ENCODE assay signal across 18 cellular contexts in the genomic region with DNA sequence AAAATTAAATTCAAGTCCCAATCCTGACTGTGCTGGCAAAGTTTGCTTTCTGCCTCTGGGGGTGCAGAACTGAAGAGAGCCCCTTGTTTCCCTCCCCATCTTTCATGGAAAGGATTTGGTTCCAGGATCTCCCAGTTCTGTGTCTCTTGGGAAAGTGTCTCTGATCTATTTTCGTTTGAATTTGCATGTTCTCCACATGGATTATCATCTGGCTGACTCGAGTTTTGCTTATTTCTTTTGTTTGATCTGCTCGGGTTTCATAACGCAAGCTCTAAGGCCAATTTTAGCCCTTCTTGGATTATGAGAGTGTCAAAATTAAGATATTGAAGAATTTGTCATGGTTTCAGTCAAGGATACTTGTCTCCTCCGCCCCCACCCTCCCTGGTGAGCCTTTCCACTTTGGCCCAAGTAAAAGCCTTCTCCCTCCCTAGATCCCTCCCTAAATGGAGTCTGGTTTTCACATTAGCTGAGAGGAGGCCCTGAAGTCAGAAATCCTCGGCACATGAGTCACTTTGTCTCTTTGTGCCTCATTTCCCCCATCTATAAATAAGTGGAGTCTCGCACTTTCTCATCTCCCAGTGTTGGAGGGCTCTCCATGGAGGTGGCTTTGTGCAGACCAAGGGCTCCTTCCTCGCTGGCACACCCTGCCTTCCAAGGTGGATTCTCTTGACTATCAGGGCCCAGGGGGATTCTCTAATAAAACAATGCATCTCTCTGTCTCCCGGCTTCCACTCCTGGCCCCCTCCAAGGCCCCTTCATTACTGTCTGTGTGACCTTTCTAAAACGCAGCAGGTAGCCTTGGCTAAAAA. TPM values are rescaled to one million over a fixed set of nuclear protein-coding genes. Genes with fewer than 3 reads are reported as not detected.
DNase-seq lines count a peak whose midpoint lies in the region; ATAC-seq, FAIRE-seq and TF ChIP-seq lines count a peak whose summit lies in the region.
"Had no signal": no experiment of that assay in that cellular context is flagged by ENCODE, and none has a peak within 500 bp of the region (broad histone marks: within the 10 kb centered on the region; RNA-seq: fewer than 3 reads in every experiment).

No MANE protein-coding gene starts in this region.

- peak overlapping the region in 4 of 7 donors; percentile 69 to 88 (median 76) for H3K27ac Mint-ChIP-seq in CD4-positive, alpha-beta memory T cell
- peak overlapping the region; percentile 92 to 97 for H3K27ac Mint-ChIP-seq in natural killer cell

- H3K4me2 ChIP-seq in endothelial cell of umbilical vein (ENCODE audit: insufficient read depth, low read length), result no peak overlapping the region

- H3K9me3 ChIP-seq in CD4-positive, alpha-beta memory T cell (ENCODE audit: control insufficient read depth in 1 of 2, low read length in 2 of 2), result no peaks in the 10 kb centered on the region
- no peaks in the 10 kb centered on the region; the same call in 1 of the 2 replicates for H3K9me3 ChIP-seq in MG63
- no peaks in the 10 kb centered on the region for H3K9me3 ChIP-seq in endothelial cell of umbilical vein (replicated peaks; ENCODE audit: control insufficient read depth, insufficient read depth, low read length)
- H3K9me3 ChIP-seq: body of pancreas, SJCRH30 had no signal

- DNase-seq in CD4-positive, alpha-beta memory T cell, result no peak
- DNase-seq in MG63 (peak; percentile 46), endothelial cell of umbilical vein (ENCODE audit: low read depth, low spot score) (peak; percentile 12), natural killer cell (no peak), GF-D8 (lab: John Stamatoyannopoulos, UW) (no peak), HuH-7 (ENCODE audit: low spot score) (no peak), T-helper 2 cell (no peak)
- DNase-seq: activated CD8-positive, alpha-beta memory T cell treated with anti-CD3 and anti-CD28 coated beads for 24 hours; body of pancreas; C1 segment of cervical spinal cord; head of caudate nucleus; NCI-H187 treated with DMSO at 0.1 percent for 48 hours; NCI-H69; SJCRH30; stimulated activated CD4-positive, alpha-beta T cell treated with anti-CD3 and anti-CD28 coated beads, Interleukin-2, amount 100 ng/mL, for 48 hours; trophoblast cell had no signal

- no peak overlapping the region for H3K9ac ChIP-seq in endothelial cell of umbilical vein (replicated peaks; ENCODE audit: extremely low read depth, insufficient read depth, low read length)

- H3K36me3 Mint-ChIP-seq in CD4-positive, alpha-beta memory T cell, result peaks cover 5 to 9% of the 10 kb centered on the region in 2 donors
- H3K36me3 Mint-ChIP-seq in natural killer cell, result peaks cover 7% of the 10 kb centered on the region

- no peaks in the 10 kb centered on the region for H3K27me3 ChIP-seq in CD4-positive, alpha-beta memory T cell (ENCODE audit: insufficient read depth, low read length)
- H3K27me3 ChIP-seq in MG63 (no peaks in the 10 kb centered on the region), endothelial cell of umbilical vein (ENCODE audit: control insufficient read depth in 2 of 2, insufficient read depth in 2 of 2, low read length in 2 of 2) (no peaks in the 10 kb centered on the region)
- H3K27me3 ChIP-seq: body of pancreas had no signal

- H3K27me3 Mint-ChIP-seq in CD4-positive, alpha-beta memory T cell, result peaks cover 0 to 1% of the 10 kb centered on the region in 2 donors
- H3K27me3 Mint-ChIP-seq in natural killer cell (ENCODE audit: low read depth in 2 of 2), result no peaks in the 10 kb centered on the region

- H3K36me3 ChIP-seq in CD4-positive, alpha-beta memory T cell (ENCODE audit: insufficient read depth, low read length), result no peaks in the 10 kb centered on the region
- no peaks in the 10 kb centered on the region for H3K36me3 ChIP-seq in MG63
- H3K36me3 ChIP-seq in endothelial cell of umbilical vein (ENCODE audit: control insufficient read depth in 2 of 2, extremely low read depth in 1 of 2, insufficient read depth in 2 of 2, low read length in 2 of 2), result no peaks in the 10 kb centered on the region
- H3K36me3 ChIP-seq: SJCRH30 had no signal

- TF ChIP-seq POLR2A in endothelial cell of umbilical vein (IDR thresholded peaks at IDR 0.05; ENCODE audit: low read depth, low read length), result no peak

- peak overlapping the region; percentile 6 for H3K27ac ChIP-seq in CD4-positive, alpha-beta memory T cell (ENCODE audit: low read depth, low read length)
- H3K27ac ChIP-seq in endothelial cell of umbilical vein (ENCODE audit: insufficient read depth, low read depth, low read length), result no peak overlapping the region
- H3K27ac ChIP-seq: body of pancreas, SJCRH30 had no signal

- CTCF ChIA-PET in CD4-positive, alpha-beta memory T cell (lab: Charles Lee; ENCODE audit: partially characterized antibody), result interaction anchor here (1.4 kb wide), 1 partner anchor 113 kb away, joined by 6 read pairs; no protein-coding TSS in a partner anchor
- CTCF ChIA-PET in endothelial cell of umbilical vein (lab: Charles Lee), result interaction anchor here (1.6 to 2.1 kb wide), 2 partner anchors 20 to 102 kb away, joined by 4 to 5 read pairs; no protein-coding TSS in a partner anchor

- dilution Hi-C loops in endothelial cell of umbilical vein (cut with MboI; ENCODE audit: extremely low pct_ligation_motif_present, low sequenced_read_pairs), result no loop called here

- peaks cover 43 to 88% (median 60%) of the 10 kb centered on the region in 4 donors for H3K4me1 Mint-ChIP-seq in CD4-positive, alpha-beta memory T cell
- peaks cover 84 to 87% of the 10 kb centered on the region in 2 donors for H3K4me1 Mint-ChIP-seq in natural killer cell

- no peaks in the 10 kb centered on the region for H4K20me1 ChIP-seq in endothelial cell of umbilical vein (replicated peaks; ENCODE audit: control insufficient read depth, extremely low read depth, insufficient read depth, low read length)

- peaks cover 0 to 4% (median 2%) of the 10 kb centered on the region in 8 donors for H3K9me3 Mint-ChIP-seq in CD4-positive, alpha-beta memory T cell
- H3K9me3 Mint-ChIP-seq in natural killer cell, result peaks cover 2 to 3% of the 10 kb centered on the region in 2 donors

- no peak for TF ChIP-seq CTCF in endothelial cell of umbilical vein (IDR thresholded peaks at IDR 0.05; ENCODE audit: extremely low read depth in 1 of 2, insufficient read depth in 1 of 2, low read depth in 1 of 2, low read length in 2 of 2)
- TF ChIP-seq CTCF in natural killer cell (IDR thresholded peaks at IDR 0.05), result no peak

- no TSS peak for BruUV-seq in endothelial cell of umbilical vein (replicated peaks; lab: Mats Ljungman, UMichigan)

- no peaks in the 10 kb centered on the region for H3K9me1 ChIP-seq in endothelial cell of umbilical vein (replicated peaks; ENCODE audit: control insufficient read depth, extremely low read depth, insufficient read depth, low read length)

- H3K79me2 ChIP-seq in endothelial cell of umbilical vein (ENCODE audit: control insufficient read depth, insufficient read depth, low read length), result no peaks in the 10 kb centered on the region

- H3K4me1 ChIP-seq in CD4-positive, alpha-beta memory T cell (ENCODE audit: insufficient read depth, low read length), result peaks cover 62% of the 10 kb centered on the region
- H3K4me1 ChIP-seq in endothelial cell of umbilical vein (ENCODE audit: control insufficient read depth, extremely low read depth, insufficient read depth, low read length), result peaks cover 13% of the 10 kb centered on the region
- H3K4me1 ChIP-seq: body of pancreas, SJCRH30 had no signal

- intact Hi-C loops in CD4-positive, alpha-beta memory T cell (cut with micrococcal nuclease), result no loop called here
- intact Hi-C loops in endothelial cell of umbilical vein (cut with micrococcal nuclease) (no loop called here), natural killer cell (cut with micrococcal nuclease) (loop anchor here (1.0 to 10.0 kb wide), 3 partner anchors 12 to 1039 kb away; no protein-coding TSS in a partner anchor)

- H3K4me3 ChIP-seq in CD4-positive, alpha-beta memory T cell (ENCODE audit: low read length in 2 of 2), result no peak overlapping the region
- H3K4me3 ChIP-seq in MG63 (no peak overlapping the region), endothelial cell of umbilical vein (replicated peaks in 1 of 3; ENCODE audit: insufficient read depth in 1 of 3, low read depth in 1 of 3, low read length in 3 of 3) (no peak overlapping the region)
- H3K4me3 ChIP-seq: body of pancreas, K562, SJCRH30 had no signal

- FAIRE-seq in endothelial cell of umbilical vein (lab: Jason Lieb, UNC), result no peak
- FAIRE-seq: K562 had no signal

- H2AFZ ChIP-seq in endothelial cell of umbilical vein (ENCODE audit: low read depth, low read length), result peak overlapping the region; percentile 6

- H3K4me3 Mint-ChIP-seq in CD4-positive, alpha-beta memory T cell, result peak overlapping the region in 1 of 8 donors; percentile 37
- H3K4me3 Mint-ChIP-seq in natural killer cell, result peak overlapping the region; percentile 64

- ATAC-seq in natural killer cell, result no peak
- ATAC-seq in GM21619 (IDR thresholded peaks at IDR 0.05; ENCODE audit: unreplicated experiment), result no peak
- ATAC-seq: body of pancreas, K562 had no signal

- POLR2A ChIA-PET in CD4-positive, alpha-beta memory T cell (lab: Charles Lee; ENCODE audit: partially characterized antibody), result interaction anchor here (1.4 kb wide), 1 partner anchor 17 kb away, joined by 4 read pairs; a partner anchor contains a TSS
- POLR2A ChIA-PET in endothelial cell of umbilical vein (lab: Charles Lee), result no interaction called here

TF ChIP-seq in endothelial cell of umbilical vein, 7 proteins besides CTCF, POLR2A, EP300 and RAD21:
- TF ChIP-seq, protein P1, sequence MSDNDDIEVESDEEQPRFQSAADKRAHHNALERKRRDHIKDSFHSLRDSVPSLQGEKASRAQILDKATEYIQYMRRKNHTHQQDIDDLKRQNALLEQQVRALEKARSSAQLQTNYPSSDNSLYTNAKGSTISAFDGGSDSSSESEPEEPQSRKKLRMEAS (IDR thresholded peaks at IDR 0.05; ENCODE audit: insufficient read depth, insufficient read length), result no peak
- TF ChIP-seq FOS (IDR thresholded peaks at IDR 0.05; ENCODE audit: borderline replicate concordance, insufficient read depth, low read length) (peak; percentile 70), MYC (IDR thresholded peaks at IDR 0.05; ENCODE audit: low read depth, low read length) (no peak), JUN (IDR thresholded peaks at IDR 0.05; ENCODE audit: borderline replicate concordance, insufficient read depth, insufficient read length, low read depth) (no peak)

RNA-seq across cellular contexts. Expression of a gene that starts 17.3 kb away (rescaled TPM):
- total RNA-seq in CD4-positive, alpha-beta memory T cell, result 1 to 10 TPM; 5.6 to 6.1 TPM
- polyA plus RNA-seq in CD4-positive, alpha-beta memory T cell, result 1 to 10 TPM; 3.6 to 5.2 TPM
- total RNA-seq in MG63 (2014; rRNA removed; shearing (Covaris generic); ENCODE audit: low replicate concordance), result 5.3 and 12.9 TPM in 2 replicates
- 0.60 and 0.86 TPM in 2 replicates for total RNA-seq in endothelial cell of umbilical vein
- polyA plus RNA-seq in endothelial cell of umbilical vein, result 0.88 and 0.96 TPM in 2 replicates
- 0.83 and 0.85 TPM in 2 replicates for polyA plus RNA-seq in endothelial cell of umbilical vein (2011; cell fraction: cytosol; rRNA removed)
- 0.87 and 1.1 TPM in 2 replicates for polyA plus RNA-seq in endothelial cell of umbilical vein (2011; cell fraction: nucleus; rRNA removed)
- 0.79 and 1.3 TPM in 2 replicates for polyA plus RNA-seq in endothelial cell of umbilical vein (2012)
- 1.7 and 2.6 TPM in 2 replicates for polyA minus RNA-seq in endothelial cell of umbilical vein
- 1.0 TPM for polyA minus RNA-seq in endothelial cell of umbilical vein (2011; cell fraction: cytosol; rRNA and poly(A)+ RNA removed)
- 2.7 and 2.9 TPM in 2 replicates for polyA minus RNA-seq in endothelial cell of umbilical vein (2011; cell fraction: nucleus; rRNA and poly(A)+ RNA removed)
- total RNA-seq in natural killer cell, result 10 to 100 TPM; 47.1 to 78.9 (median 60.7) TPM

Comparison
In these comparisons a context has a peak if more than half of its experiments do, and no peak if none do; other contexts are left out.
1. DNase-seq: peak in MG63 (single experiment) and endothelial cell of umbilical vein (single experiment); none in CD4-positive, alpha-beta memory T cell (0 of 5), natural killer cell (single experiment), GF-D8 (single experiment), HuH-7 (single experiment) and T-helper 2 cell (0 of 5).